In genomic region chr11:128502736-128503135, GRCh38 we compare ENCODE assay signal across 9 cellular contexts.
A peak's percentile ranks its signal among the peaks of the same experiment; 100 is the strongest.
DNase-seq lines count a peak whose midpoint lies in the region; ATAC-seq and TF ChIP-seq lines count a peak whose summit lies in the region.
"Had no signal": no experiment of that assay in that cellular context is flagged by ENCODE, and none has a peak within 500 bp of the region (broad histone marks: within the 10 kb centered on the region; RNA-seq: fewer than 3 reads in every experiment).

No MANE protein-coding gene starts in this region.

- TF ChIP-seq POLR2A in stomach (IDR thresholded peaks at IDR 0.05) (no peak), GM18505 (IDR thresholded peaks at IDR 0.05; ENCODE audit: borderline replicate concordance, extremely low read depth, insufficient read depth, insufficient read length) (no peak)

- CTCF ChIA-PET in activated CD8-positive, alpha-beta T cell treated with anti-CD3 and anti-CD28 coated beads, Interleukin-2, amount 10 ng/mL, durations not matched to agents 7 days and 5 days (lab: Charles Lee), result interaction anchor here (0.8 to 14.5 kb wide), 13 partner anchors 9 to 213 kb away, joined by 3 to 212 read pairs (median 5); no protein-coding TSS in a partner anchor

- intact Hi-C loops in stomach (cut with DNase I; ENCODE audit: low total_unique reads), result no loop called here

- TF ChIP-seq CTCF in stomach (IDR thresholded peaks at IDR 0.05), result no peak

- H3K9me3 ChIP-seq in stomach, result no peaks in the 10 kb centered on the region

- H3K27ac ChIP-seq in stomach, result peak overlapping the region in 4 of 5 donors; percentile 35 to 88 (median 68)

- 39 to 71% (median 61%) methylated on average over 4 of the region's 4 CpGs for WGBS in stomach, 5 donors

- H3K27me3 Mint-ChIP-seq in activated T-cell treated with anti-CD3 and anti-CD28 coated beads, Interleukin-2, amount 50 U/mL, for 24 hours, result no peaks in the 10 kb centered on the region
- no peaks in the 10 kb centered on the region for H3K27me3 Mint-ChIP-seq in activated CD8-positive, alpha-beta T cell treated with anti-CD3 and anti-CD28 coated beads, Interleukin-2, amount 10 ng/mL, durations not matched to agents 7 days and 5 days (ENCODE audit: low read depth)

- peaks cover 61 to 100% (median 88%) of the 10 kb centered on the region in 4 donors for H3K4me1 ChIP-seq in stomach

- no peaks in the 10 kb centered on the region for H3K27me3 ChIP-seq in stomach
- H3K27me3 ChIP-seq: BLaER1 had no signal

- POLR2A ChIA-PET in activated CD8-positive, alpha-beta T cell treated with anti-CD3 and anti-CD28 coated beads, Interleukin-2, amount 10 ng/mL, durations not matched to agents 7 days and 5 days (lab: Charles Lee), result interaction anchor here (1.2 to 23.0 kb wide), 7 partner anchors 10 to 205 kb away, joined by 3 to 652 read pairs (median 7); no protein-coding TSS in a partner anchor

- peak overlapping the region; percentile 97 for H3K27ac Mint-ChIP-seq in activated T-cell treated with anti-CD3 and anti-CD28 coated beads, Interleukin-2, amount 50 U/mL, for 24 hours
- peak overlapping the region; percentile 93 for H3K27ac Mint-ChIP-seq in activated CD8-positive, alpha-beta T cell treated with anti-CD3 and anti-CD28 coated beads, Interleukin-2, amount 10 ng/mL, durations not matched to agents 7 days and 5 days

- H3K4me3 Mint-ChIP-seq in activated T-cell treated with anti-CD3 and anti-CD28 coated beads, Interleukin-2, amount 50 U/mL, for 24 hours, result peak overlapping the region; percentile 96
- H3K4me3 Mint-ChIP-seq in activated CD8-positive, alpha-beta T cell treated with anti-CD3 and anti-CD28 coated beads, Interleukin-2, amount 10 ng/mL, durations not matched to agents 7 days and 5 days, result peak overlapping the region; percentile 76

- peaks cover 97% of the 10 kb centered on the region for H3K4me1 Mint-ChIP-seq in activated T-cell treated with anti-CD3 and anti-CD28 coated beads, Interleukin-2, amount 50 U/mL, for 24 hours (ENCODE audit: low read depth)
- H3K4me1 Mint-ChIP-seq in activated CD8-positive, alpha-beta T cell treated with anti-CD3 and anti-CD28 coated beads, Interleukin-2, amount 10 ng/mL, durations not matched to agents 7 days and 5 days (ENCODE audit: low read depth), result peaks cover 97% of the 10 kb centered on the region

- no peak for DNase-seq in activated T-cell treated with anti-CD3 and anti-CD28 coated beads, Interleukin-2, amount 50 U/mL, for 24 hours
- no peak for DNase-seq in activated T-cell treated with anti-CD3 and anti-CD28 coated beads, Interleukin-2, amount 50 U/mL, for 1 hour
- DNase-seq in activated CD8-positive, alpha-beta T cell treated with anti-CD3 and anti-CD28 coated beads, Interleukin-2, amount 10 ng/mL, durations not matched to agents 7 days and 5 days, result no peak
- DNase-seq in foreskin melanocyte, result peak; percentile 96
- no peak for DNase-seq in stomach
- DNase-seq in NCI-H2171 (lab: John Stamatoyannopoulos, UW), result no peak
- DNase-seq in NOMO-1 treated with dmso at 0.1 percent for 144 hours (lab: John Stamatoyannopoulos, UW; ENCODE audit: unreplicated experiment), result no peak

- no peak overlapping the region for H3K4me3 ChIP-seq in stomach
- H3K4me3 ChIP-seq: BLaER1 had no signal

- no peak for ATAC-seq in activated CD8-positive, alpha-beta T cell treated with anti-CD3 and anti-CD28 coated beads, Interleukin-2, amount 10 ng/mL, durations not matched to agents 7 days and 5 days
- ATAC-seq in GM18505 (IDR thresholded peaks at IDR 0.05; ENCODE audit: unreplicated experiment), result no peak

- TF ChIP-seq EP300 in stomach (IDR thresholded peaks at IDR 0.05), result no peak

- H3K36me3 Mint-ChIP-seq in activated T-cell treated with anti-CD3 and anti-CD28 coated beads, Interleukin-2, amount 50 U/mL, for 24 hours (ENCODE audit: low read depth), result peaks cover 95% of the 10 kb centered on the region
- peaks cover 90% of the 10 kb centered on the region for H3K36me3 Mint-ChIP-seq in activated CD8-positive, alpha-beta T cell treated with anti-CD3 and anti-CD28 coated beads, Interleukin-2, amount 10 ng/mL, durations not matched to agents 7 days and 5 days (ENCODE audit: low read depth)

- no peaks in the 10 kb centered on the region for H3K9me3 Mint-ChIP-seq in activated T-cell treated with anti-CD3 and anti-CD28 coated beads, Interleukin-2, amount 50 U/mL, for 24 hours
- H3K9me3 Mint-ChIP-seq in activated CD8-positive, alpha-beta T cell treated with anti-CD3 and anti-CD28 coated beads, Interleukin-2, amount 10 ng/mL, durations not matched to agents 7 days and 5 days (ENCODE audit: insufficient read depth), result no peaks in the 10 kb centered on the region

- H3K36me3 ChIP-seq in stomach, result peaks cover 0 to 11% (median 0%) of the 10 kb centered on the region in 4 donors
